ENCODE assay signal across 1 cellular context in the genomic region with DNA sequence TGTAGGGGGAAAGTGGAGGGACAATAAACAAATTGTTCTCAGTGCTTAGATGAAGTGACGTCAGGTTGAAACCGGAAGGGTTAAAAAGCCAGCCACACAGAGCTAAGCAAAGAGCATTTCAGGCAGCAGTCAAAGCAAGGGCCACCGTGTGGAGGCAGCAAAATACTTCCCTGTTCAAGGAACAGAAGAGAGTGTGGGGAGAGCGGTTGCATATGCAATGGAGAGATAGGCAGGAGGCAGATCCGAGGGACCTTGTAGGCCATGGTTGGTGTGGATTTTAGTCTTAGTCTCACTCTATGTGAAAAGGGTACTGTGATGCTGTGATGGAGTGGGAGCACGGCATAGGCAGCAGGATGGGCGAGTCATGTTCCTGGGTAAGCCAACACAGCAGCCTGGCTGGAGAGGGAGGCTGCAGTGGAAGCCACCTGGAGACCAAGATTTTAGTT.
TF ChIP-seq lines count a peak whose summit lies in the region.

No MANE protein-coding gene starts in this region.

TF ChIP-seq in endothelial cell of umbilical vein, 7 proteins besides CTCF, POLR2A, EP300 and RAD21:
- TF ChIP-seq FOS (IDR thresholded peaks at IDR 0.05; ENCODE audit: borderline replicate concordance, insufficient read depth, low read length) (no peak), POLR2AphosphoS5 (IDR thresholded peaks at IDR 0.05; ENCODE audit: insufficient read depth, low read depth, low read length) (no peak), GATA2 (IDR thresholded peaks at IDR 0.05; ENCODE audit: insufficient read depth, insufficient read length, low read depth, low read length) (no peak), MYC (IDR thresholded peaks at IDR 0.05; ENCODE audit: low read depth, low read length) (no peak), JUN (IDR thresholded peaks at IDR 0.05; ENCODE audit: borderline replicate concordance, insufficient read depth, insufficient read length, low read depth) (no peak), EZH2 (IDR thresholded peaks at IDR 0.05; ENCODE audit: borderline replicate concordance, low read depth, low read length, severe bottlenecking) (no peak)
- TF ChIP-seq, protein P1, sequence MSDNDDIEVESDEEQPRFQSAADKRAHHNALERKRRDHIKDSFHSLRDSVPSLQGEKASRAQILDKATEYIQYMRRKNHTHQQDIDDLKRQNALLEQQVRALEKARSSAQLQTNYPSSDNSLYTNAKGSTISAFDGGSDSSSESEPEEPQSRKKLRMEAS (IDR thresholded peaks at IDR 0.05; ENCODE audit: insufficient read depth, insufficient read length): no peak
TF ChIP-seq in endothelial cell of umbilical vein: peak in this region for 0.
